8 cellular contexts compared by ENCODE assay signal in the genomic region with DNA sequence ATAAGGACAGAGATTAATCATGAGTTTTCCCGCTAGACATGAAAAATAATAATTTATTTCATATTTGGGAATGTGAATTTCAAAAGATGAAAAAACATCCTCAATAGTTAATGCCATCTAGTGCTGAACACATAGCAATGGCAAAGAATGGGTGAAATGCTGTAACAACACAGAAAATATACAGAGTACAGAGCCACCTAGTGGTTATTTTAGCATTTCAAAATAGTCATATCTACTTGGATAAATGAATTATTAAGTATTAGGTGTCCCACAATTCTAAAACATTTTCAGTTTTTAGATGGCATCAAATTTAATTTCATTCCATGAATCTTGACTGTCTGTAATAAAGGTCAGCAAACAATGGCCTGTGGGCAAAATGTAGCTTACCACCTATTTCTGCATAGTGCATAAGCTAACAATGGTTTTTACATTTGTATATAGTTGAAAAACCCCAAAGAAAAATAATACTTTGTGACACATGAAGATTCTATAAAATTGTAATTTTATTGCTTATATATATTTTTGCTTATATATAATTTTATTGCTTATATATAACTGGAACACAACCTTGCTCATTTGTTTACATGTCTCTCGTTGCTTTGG.
A peak's percentile ranks its signal among the peaks of the same experiment; 100 is the strongest.
DNase-seq lines count a peak whose midpoint lies in the region; ATAC-seq, FAIRE-seq and TF ChIP-seq lines count a peak whose summit lies in the region.

No MANE protein-coding gene starts in this region.

- peak; percentile 76 for TF ChIP-seq CTCF in hepatocyte (IDR thresholded peaks at IDR 0.05; ENCODE audit: poor library complexity)

- H3K27ac ChIP-seq in hepatocyte: no peak overlapping the region

- H3K9me2 ChIP-seq in hepatocyte (replicated peaks; ENCODE audit: insufficient read depth): no peaks in the 10 kb centered on the region

- H3K4me1 ChIP-seq in hepatocyte (ENCODE audit: insufficient read depth): no peaks in the 10 kb centered on the region

- no peaks in the 10 kb centered on the region for H3K9me3 ChIP-seq in hepatocyte (ENCODE audit: low read depth)

- peak; percentile 98 for FAIRE-seq in A204.1 (lab: Jason Lieb, UNC)

- no peak overlapping the region for H3K4me3 ChIP-seq in Jurkat, Clone E6-1 (ENCODE audit: low read length)
- H3K4me3 ChIP-seq in hepatocyte: no peak overlapping the region

- no peak overlapping the region for H2AFZ ChIP-seq in hepatocyte

- H4K20me1 ChIP-seq in hepatocyte (ENCODE audit: insufficient read depth, poor library complexity, severe bottlenecking): no peaks in the 10 kb centered on the region

- H3K4me2 ChIP-seq in hepatocyte: no peak overlapping the region

- H3K79me2 ChIP-seq in hepatocyte: no peaks in the 10 kb centered on the region

- H3K27me3 ChIP-seq in hepatocyte: no peaks in the 10 kb centered on the region

- no peaks in the 10 kb centered on the region for H3K36me3 ChIP-seq in hepatocyte (replicated peaks; ENCODE audit: insufficient read depth, low read depth)

- WGBS in hepatocyte (ENCODE audit: low lambda C conversion rate, missing lambda C conversion rate): 44% methylated on average over 2 of the region's 2 CpGs

- ATAC-seq in GM18511 (IDR thresholded peaks at IDR 0.05; ENCODE audit: unreplicated experiment): peak; percentile 85
- ATAC-seq in HG02938 (IDR thresholded peaks at IDR 0.05; ENCODE audit: unreplicated experiment): no peak

- peak; percentile 9 for DNase-seq in Jurkat, Clone E6-1 (ENCODE audit: low read depth, low spot score)
- DNase-seq in SKM-1 (lab: John Stamatoyannopoulos, UW; ENCODE audit: unreplicated experiment) (peak; percentile 10), hepatocyte (ENCODE audit: low spot score) (peak; percentile 60), NCI-H1436 treated with DMSO at 0.1 percent for 48 hours (lab: John Stamatoyannopoulos, UW) (no peak)
- no peak for DNase-seq in activated T-cell treated with anti-CD3 and anti-CD28 coated beads, Interleukin-2, amount 50 U/mL, for 1 hour

Comparison
In these comparisons a context has a peak if more than half of its experiments do, and no peak if none do; other contexts are left out.
1. DNase-seq: peak in Jurkat, Clone E6-1 (single experiment), SKM-1 (single experiment) and hepatocyte (single experiment); none in NCI-H1436 treated with DMSO at 0.1 percent for 48 hours (single experiment) and activated T-cell treated with anti-CD3 and anti-CD28 coated beads, Interleukin-2, amount 50 U/mL, for 1 hour (single experiment).